In the genomic region with DNA sequence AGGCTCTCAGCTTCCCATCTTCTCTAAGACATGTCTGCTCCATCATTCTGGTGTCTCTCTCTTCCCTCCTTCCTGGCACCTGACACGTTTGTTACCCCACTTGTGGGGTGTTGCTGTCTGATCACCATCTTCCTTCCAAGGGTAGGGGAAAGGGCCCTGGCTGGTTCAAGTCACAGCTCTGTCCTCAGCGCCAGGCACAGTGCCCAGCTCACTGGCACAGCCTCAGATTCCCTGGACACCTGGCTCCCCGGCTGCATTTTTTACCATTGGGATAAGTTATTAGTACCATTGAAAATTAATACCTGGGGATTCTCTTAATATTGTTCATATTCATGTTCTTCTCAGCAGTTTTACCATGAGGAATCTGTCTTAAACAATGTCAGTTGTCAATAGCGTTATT, we compare ENCODE assay signal across 20 cellular contexts. TPM values are rescaled to one million over a fixed set of nuclear protein-coding genes. Genes with fewer than 3 reads are reported as not detected.
A peak's percentile ranks its signal among the peaks of the same experiment; 100 is the strongest.
DNase-seq lines count a peak whose midpoint lies in the region; ATAC-seq and TF ChIP-seq lines count a peak whose summit lies in the region.
"Had no signal": no experiment of that assay in that cellular context is flagged by ENCODE, and none has a peak within 500 bp of the region (broad histone marks: within the 10 kb centered on the region; RNA-seq: fewer than 3 reads in every experiment).

No MANE protein-coding gene starts in this region.

- TF ChIP-seq CTCF in MCF 10A (IDR thresholded peaks at IDR 0.05; ENCODE audit: unreplicated experiment) (no peak), mammary epithelial cell (conservative IDR thresholded peaks at IDR 0.05 in 1 of 2, IDR thresholded peaks at IDR 0.05 in 1 of 2; ENCODE audit: extremely low read depth in 1 of 2, insufficient read depth in 1 of 2, low read depth in 1 of 2, low read length in 2 of 2) (no peak), DOHH2 (IDR thresholded peaks at IDR 0.05; ENCODE audit: low read depth, low read length, poor library complexity, severe bottlenecking) (no peak), type B pancreatic cell (conservative IDR thresholded peaks at IDR 0.05) (no peak)

- DNase-seq in MCF 10A (ENCODE audit: unreplicated experiment) (no peak), mammary epithelial cell (no peak), type B pancreatic cell (ENCODE audit: extremely low spot score, unreplicated experiment) (no peak), HT-29 (ENCODE audit: low spot score) (no peak), cardiac septum (ENCODE audit: low spot score) (no peak)
- DNase-seq in central memory CD8-positive, alpha-beta T cell (ENCODE audit: low spot score in 2 of 2) = no peak
- DNase-seq: AML-193; MG63; NCI-H2029; NCI-H446 treated with DMSO at 0.1 percent for 48 hours; NCI-H526; NCI-H82; NK-92 treated with Interleukin-12 subunit alpha and Interleukin-12 subunit beta, amount 100 ng/mL, for 24 hours; PC-3; Right ventricle myocardium superior had no signal

- H3K79me2 ChIP-seq in mammary epithelial cell (ENCODE audit: insufficient read depth, low read length) = peaks cover 20% of the 10 kb centered on the region
- peaks cover 44% of the 10 kb centered on the region for H3K79me2 ChIP-seq in DOHH2 (ENCODE audit: control insufficient read depth, low read length)

- H3K36me3 ChIP-seq in mammary epithelial cell (ENCODE audit: insufficient read depth, low read length) (peaks cover 18% of the 10 kb centered on the region), DOHH2 (ENCODE audit: control insufficient read depth, low read length) (peaks cover 93% of the 10 kb centered on the region)

- H3K4me3 Mint-ChIP-seq in MCF 10A (ENCODE audit: unreplicated experiment) = no peak overlapping the region
- H3K4me3 Mint-ChIP-seq in central memory CD8-positive, alpha-beta T cell = no peak overlapping the region
- H3K4me3 Mint-ChIP-seq in type B pancreatic cell = no peak overlapping the region

- peak overlapping the region; percentile 61 for H3K27ac Mint-ChIP-seq in MCF 10A (ENCODE audit: low read depth, unreplicated experiment)
- peak overlapping the region; percentile 14 for H3K27ac Mint-ChIP-seq in central memory CD8-positive, alpha-beta T cell (ENCODE audit: low read depth)
- H3K27ac Mint-ChIP-seq in type B pancreatic cell = peak overlapping the region; percentile 66

- POLR2A ChIA-PET in MCF 10A (lab: Yijun Ruan, JAX) = interaction anchor here (1.8 kb wide), 1 partner anchor 51 kb away, joined by 8 read pairs; a partner anchor contains a TSS

- H3K27me3 Mint-ChIP-seq in MCF 10A (ENCODE audit: insufficient read depth, unreplicated experiment) (no peaks in the 10 kb centered on the region), type B pancreatic cell (no peaks in the 10 kb centered on the region)
- no peaks in the 10 kb centered on the region for H3K27me3 Mint-ChIP-seq in central memory CD8-positive, alpha-beta T cell

- H3K36me3 Mint-ChIP-seq in MCF 10A (ENCODE audit: insufficient read depth, unreplicated experiment) (peaks cover 81% of the 10 kb centered on the region), type B pancreatic cell (peaks cover 26% of the 10 kb centered on the region)
- peaks cover 37% of the 10 kb centered on the region for H3K36me3 Mint-ChIP-seq in central memory CD8-positive, alpha-beta T cell (ENCODE audit: insufficient read depth)

- ATAC-seq in central memory CD8-positive, alpha-beta T cell (replicated peaks; ENCODE audit: extremely low read depth, poor library complexity, severe bottlenecking) = no peak
- ATAC-seq in HG02588 (IDR thresholded peaks at IDR 0.05; ENCODE audit: unreplicated experiment) = no peak
- ATAC-seq: A549, K562, PC-3 had no signal

- peaks cover 35% of the 10 kb centered on the region for H3K4me1 Mint-ChIP-seq in MCF 10A (ENCODE audit: insufficient read depth, unreplicated experiment)
- H3K4me1 Mint-ChIP-seq in central memory CD8-positive, alpha-beta T cell = no peaks in the 10 kb centered on the region
- no peaks in the 10 kb centered on the region for H3K4me1 Mint-ChIP-seq in type B pancreatic cell (ENCODE audit: unreplicated experiment)

- H3K4me3 ChIP-seq in mammary epithelial cell (replicated peaks in 1 of 3; ENCODE audit: insufficient read depth in 1 of 3, low read depth in 2 of 3, low read length in 3 of 3) = no peak overlapping the region
- no peak overlapping the region for H3K4me3 ChIP-seq in DOHH2 (ENCODE audit: low read length)
- H3K4me3 ChIP-seq: A549, K562, MG63 had no signal

- in situ Hi-C loops in mammary epithelial cell (cut with MboI; ENCODE audit: low sequenced_read_pairs in 2 of 2) = loop anchor here in 1 of 2 donors (5.0 kb wide), 1 partner anchor 54 kb away; no protein-coding TSS in a partner anchor

- H3K9me3 ChIP-seq in mammary epithelial cell (replicated peaks; ENCODE audit: insufficient read depth, low read length) (no peaks in the 10 kb centered on the region), DOHH2 (ENCODE audit: control insufficient read depth, insufficient read depth, low read length) (no peaks in the 10 kb centered on the region)
- H3K9me3 ChIP-seq: A549, MG63 had no signal

- 40% methylated on average over 4 of the region's 4 CpGs for WGBS in mammary epithelial cell (ENCODE audit: low coverage, missing lambda C conversion rate)

- H3K4me1 ChIP-seq in mammary epithelial cell (ENCODE audit: insufficient read depth, low read length) = peaks cover 13% of the 10 kb centered on the region
- peaks cover 69% of the 10 kb centered on the region for H3K4me1 ChIP-seq in DOHH2 (ENCODE audit: control insufficient read depth, low read length)

- H3K9me3 Mint-ChIP-seq in MCF 10A (ENCODE audit: unreplicated experiment) = no peaks in the 10 kb centered on the region
- no peaks in the 10 kb centered on the region for H3K9me3 Mint-ChIP-seq in central memory CD8-positive, alpha-beta T cell
- H3K9me3 Mint-ChIP-seq in type B pancreatic cell = no peaks in the 10 kb centered on the region

- no peak overlapping the region for H3K9ac ChIP-seq in mammary epithelial cell (ENCODE audit: insufficient read depth, low read length)

- no TSS peak for BruUV-seq in MCF 10A (replicated peaks; lab: Mats Ljungman, UMichigan)
- BruUV-seq in mammary epithelial cell (replicated peaks; lab: Mats Ljungman, UMichigan) = no TSS peak

- no peak overlapping the region for H2AFZ ChIP-seq in mammary epithelial cell (ENCODE audit: low read depth, low read length)

- H4K20me1 ChIP-seq in mammary epithelial cell (ENCODE audit: insufficient read depth, low read length) = no peaks in the 10 kb centered on the region
- H4K20me1 ChIP-seq in DOHH2 (ENCODE audit: control insufficient read depth, insufficient read depth, low read depth, low read length) = no peaks in the 10 kb centered on the region

- no peaks in the 10 kb centered on the region for H3K9me2 ChIP-seq in DOHH2 (replicated peaks; ENCODE audit: control insufficient read depth, low read length)

- dilution Hi-C loops in mammary epithelial cell (cut with HindIII; ENCODE audit: low sequenced_read_pairs) = no loop called here

- H3K27ac ChIP-seq in mammary epithelial cell (ENCODE audit: insufficient read depth, low read depth, low read length) (no peak overlapping the region), DOHH2 (ENCODE audit: low read depth, low read length) (peak overlapping the region; percentile 15; the same call in 1 of the 2 replicates)
- H3K27ac ChIP-seq: A549, C4-2B had no signal

- no peaks in the 10 kb centered on the region for H3K27me3 ChIP-seq in mammary epithelial cell (ENCODE audit: insufficient read depth, low read length)
- H3K27me3 ChIP-seq in DOHH2 (ENCODE audit: control insufficient read depth, low read length) = no peaks in the 10 kb centered on the region
- H3K27me3 ChIP-seq: MG63 had no signal

- CTCF ChIA-PET in MCF 10A (lab: Yijun Ruan, JAX) (interaction anchor here (1.2 kb wide), 1 partner anchor 88 kb away, joined by 4 read pairs; no protein-coding TSS in a partner anchor), mammary epithelial cell (lab: Charles Lee; ENCODE audit: low non-redundant PET) (no interaction called here)

- H3K4me2 ChIP-seq in mammary epithelial cell (ENCODE audit: insufficient read depth, low read depth, low read length) (no peak overlapping the region), DOHH2 (ENCODE audit: low read length) (no peak overlapping the region)
- H3K4me2 ChIP-seq: A549 had no signal

- intact Hi-C loops in MCF 10A (cut with micrococcal nuclease) (no loop called here), mammary epithelial cell (cut with micrococcal nuclease) (no loop called here), cardiac septum (cut with DNase I) (loop anchor here (10.0 kb wide), 1 partner anchor 166 kb away; no protein-coding TSS in a partner anchor)

- peaks cover 25% of the 10 kb centered on the region for H3F3A ChIP-seq in DOHH2 (ENCODE audit: control insufficient read depth, insufficient read depth)

RNA-seq across cellular contexts. Expression of a gene that starts 50.8 kb away (rescaled TPM):
- 126 and 127 TPM in 2 replicates for total RNA-seq in MCF 10A (2022)
- 100 to 1,000 TPM; 250 to 288 TPM for total RNA-seq in mammary epithelial cell
- 259 TPM for polyA plus RNA-seq in mammary epithelial cell
- 470 TPM for polyA minus RNA-seq in mammary epithelial cell
- total RNA-seq in type B pancreatic cell (ENCODE audit: low replicate concordance) = 67.4 and 103 TPM in 2 replicates
- total RNA-seq in HT-29 (2014; rRNA removed; shearing (Covaris generic)) = 202 and 218 TPM in 2 replicates
- total RNA-seq in cardiac septum = 22.1 TPM

Comparison
In these comparisons a context has a peak if more than half of its experiments do, and no peak if none do; other contexts are left out.
1. H3K27ac Mint-ChIP-seq: peak in every context shown above with its lines; median percentile 66 in type B pancreatic cell; 61 in MCF 10A; 14 in central memory CD8-positive, alpha-beta T cell.